Comparison of ENCODE assay signal across 31 cellular contexts in genomic region chr14:52996493-52996892, GRCh38.
"Had no signal": no experiment of that assay in that cellular context is flagged by ENCODE, and none has a peak within 500 bp of the region (broad histone marks: within the 10 kb centered on the region; RNA-seq: fewer than 3 reads in every experiment).

No MANE protein-coding gene starts in this region.

- ATAC-seq: activated CD8-positive, alpha-beta T cell treated with anti-CD3 and anti-CD28 coated beads for 36 hours; activated naive CD8-positive, alpha-beta T cell treated with anti-CD3 and anti-CD28 coated beads, Interleukin-2, amount 50 U/mL, for 24 hours; activated T-cell treated with anti-CD3 and anti-CD28 coated beads, Interleukin-2, amount 50 U/mL, for 4 hours; activated T-cell treated with anti-CD3 and anti-CD28 coated beads, Interleukin-2, amount 50 U/mL, for 72 hours; activated T-helper 17 cell treated with anti-CD3 and anti-CD28 coated beads, Interleukin-2, amount 50 U/mL, for 72 hours had no signal

- H3K27ac ChIP-seq: ascending aorta, cardiac muscle cell, VCaP had no signal

- H3K9me3 ChIP-seq: ascending aorta had no signal

- H3K4me3 ChIP-seq: ascending aorta, cardiac muscle cell had no signal

- DNase-seq: activated B cell treated with CpG ODN at 0.5 μM for 24 hours; activated CD4-positive, alpha-beta memory T cell treated with anti-CD3 and anti-CD28 coated beads for 36 hours; activated CD4-positive, alpha-beta T cell treated with anti-CD3 and anti-CD28 coated beads for 4 hours; activated CD4-positive, alpha-beta T cell treated with anti-CD3 and anti-CD28 coated beads, Interleukin-2, amount 10 ng/mL, durations not matched to agents 24 days and 14 days; activated CD4-positive, alpha-beta T cell treated with anti-CD3 and anti-CD28 coated beads, Interleukin-2, amount 50 U/mL, for 1 hour; activated CD4-positive, alpha-beta T cell treated with anti-CD3 and anti-CD28 coated beads, Interleukin-2, amount 50 U/mL, for 4 hours; activated CD4-positive, CD25-positive, alpha-beta regulatory T cell treated with anti-CD3 and anti-CD28 coated beads, Interleukin-2, amount 50 U/mL, for 72 hours; activated CD8-positive, alpha-beta memory T cell treated with anti-CD3 and anti-CD28 coated beads, Interleukin-2, amount 50 U/mL, for 4 hours; activated CD8-positive, alpha-beta T cell treated with anti-CD3 and anti-CD28 coated beads for 36 hours; activated effector memory CD4-positive, alpha-beta T cell treated with anti-CD3 and anti-CD28 coated beads, Interleukin-2, amount 50 U/mL, for 16 hours; activated gamma-delta T cell treated with Interleukin-2 at 50 U/mL for 16 hours; activated naive CD4-positive, alpha-beta T cell; activated naive CD4-positive, alpha-beta T cell treated with anti-CD3 and anti-CD28 coated beads for 36 hours; activated naive CD8-positive, alpha-beta T cell treated with anti-CD3 and anti-CD28 coated beads, Interleukin-2, amount 10 ng/mL, durations not matched to agents 7 days and 5 days; activated naive CD8-positive, alpha-beta T cell treated with anti-CD3 and anti-CD28 coated beads, Interleukin-2, amount 50 U/mL, for 24 hours; activated T-cell treated with anti-CD3 and anti-CD28 coated beads for 4 hours; activated T-cell treated with anti-CD3 and anti-CD28 coated beads, Interleukin-2, amount 50 U/mL, for 1 hour; activated T-cell treated with anti-CD3 and anti-CD28 coated beads, Interleukin-2, amount 50 U/mL, for 4 hours; activated T-cell treated with anti-CD3 and anti-CD28 coated beads, Interleukin-2, amount 50 U/mL, for 72 hours; amygdala; anterior cingulate cortex; caudate nucleus; cerebellar nuclear complex; T-helper 1 cell; T-helper 9 cell had no signal

- H3K27me3 ChIP-seq: ascending aorta, cardiac muscle cell had no signal

- H3K36me3 ChIP-seq: ascending aorta, cardiac muscle cell had no signal

- FAIRE-seq: bronchial epithelial cell, TTC549 had no signal
